Comparison of ENCODE assay signal across 8 cellular contexts in genomic region chr3:50674349-50675178, GRCh38. TPM values are rescaled to one million over a fixed set of nuclear protein-coding genes. Genes with fewer than 3 reads are reported as not detected.
DNase-seq lines count a peak whose midpoint lies in the region; ATAC-seq, FAIRE-seq and TF ChIP-seq lines count a peak whose summit lies in the region.

TSS of gene DOCK3 (plus strand) at chr3:50674927. CDS start at chr3:50675264, 337 bp downstream.

- TF ChIP-seq EP300 in A549 (IDR thresholded peaks at IDR 0.05) = no peak

- peak in 1 of 2 experiments; percentile 43 for DNase-seq in A549 (ENCODE audit: low read depth in 1 of 2, low spot score in 1 of 2)
- peak; percentile 28 for DNase-seq in NCI-H2171 treated with DMSO at 0.1 percent for 48 hours (lab: John Stamatoyannopoulos, UW)
- peak; percentile 40 for DNase-seq in activated T-cell treated with anti-CD3 and anti-CD28 coated beads for 4 hours
- peak; percentile 60 for DNase-seq in epithelial cell of esophagus (ENCODE audit: low read depth)
- peak; percentile 52 for DNase-seq in mucosa of gallbladder (ENCODE audit: low spot score)
- no peak for DNase-seq in ureter (ENCODE audit: low spot score)

- no peak within 1 kb of the TSS for H3K27ac Mint-ChIP-seq in stimulated activated memory B cell treated with anti-CD40 and anti-IgM and Interleukin-4, amounts not matched to agents 10 μg/mL and 1 μg/mL and 100 μg/mL, for 72 hours

- CTCF ChIA-PET in A549 (lab: Yijun Ruan, JAX) = interaction anchor here (1.1 to 3.1 kb wide), 8 partner anchors 8 to 713 kb away, joined by 3 to 21 read pairs (median 7); partner anchors contain the start of gene MAPKAPK3

- TF ChIP-seq RAD21 in A549 (conservative IDR thresholded peaks at IDR 0.05 in 1 of 2, IDR thresholded peaks at IDR 0.05 in 1 of 2) = no peak

- peak within 1 kb of the TSS; percentile 94 for H3K4me3 ChIP-seq in A549
- H3K4me3 ChIP-seq in epithelial cell of esophagus (ENCODE audit: low read length) = no peak within 1 kb of the TSS

- TF ChIP-seq POLR2A in A549 (IDR thresholded peaks at IDR 0.05; ENCODE audit: low read length) = no peak

- H3K9me3 Mint-ChIP-seq in stimulated activated memory B cell treated with anti-CD40 and anti-IgM and Interleukin-4, amounts not matched to agents 10 μg/mL and 1 μg/mL and 100 μg/mL, for 72 hours = no peaks in the 10 kb centered on the region

- POLR2A ChIA-PET in A549 (lab: Yijun Ruan, JAX) = no interaction called here

- WGBS in A549 (ENCODE audit: missing lambda C conversion rate) = 20% methylated on average over 11 of the region's 89 CpGs

- H3K27ac ChIP-seq in A549 = peak within 1 kb of the TSS; percentile 83 to 95

- H3K4me2 ChIP-seq in A549 = peak within 1 kb of the TSS; percentile 99

- ATAC-seq in A549 = peak; percentile 82 to 85
- ATAC-seq in GM18867 (IDR thresholded peaks at IDR 0.05; ENCODE audit: unreplicated experiment) = peak; percentile 80
- peak; percentile 83 for ATAC-seq in stimulated activated memory B cell treated with anti-CD40 and anti-IgM and Interleukin-4, amounts not matched to agents 10 μg/mL and 1 μg/mL and 100 μg/mL, for 72 hours

- no peak for TF ChIP-seq CTCF in A549 (IDR thresholded peaks at IDR 0.05)
- TF ChIP-seq CTCF in epithelial cell of esophagus (IDR thresholded peaks at IDR 0.05; ENCODE audit: insufficient read depth, low read depth, low read length, missing control alignments) = no peak

- H3K4me1 ChIP-seq in A549 = peaks cover 21% of the 10 kb centered on the region

- no peaks in the 10 kb centered on the region for H3K36me3 Mint-ChIP-seq in stimulated activated memory B cell treated with anti-CD40 and anti-IgM and Interleukin-4, amounts not matched to agents 10 μg/mL and 1 μg/mL and 100 μg/mL, for 72 hours

- peaks cover 7% of the 10 kb centered on the region for H3K4me1 Mint-ChIP-seq in stimulated activated memory B cell treated with anti-CD40 and anti-IgM and Interleukin-4, amounts not matched to agents 10 μg/mL and 1 μg/mL and 100 μg/mL, for 72 hours

- no peaks in the 10 kb centered on the region for H3K9me3 ChIP-seq in A549

- no peak for FAIRE-seq in A549 (lab: Jason Lieb, UNC)

- peaks cover 35% of the 10 kb centered on the region for H3K27me3 Mint-ChIP-seq in stimulated activated memory B cell treated with anti-CD40 and anti-IgM and Interleukin-4, amounts not matched to agents 10 μg/mL and 1 μg/mL and 100 μg/mL, for 72 hours

- peak within 1 kb of the TSS; percentile 50 for H3K4me3 Mint-ChIP-seq in stimulated activated memory B cell treated with anti-CD40 and anti-IgM and Interleukin-4, amounts not matched to agents 10 μg/mL and 1 μg/mL and 100 μg/mL, for 72 hours

TF ChIP-seq in A549, 52 proteins besides CTCF, POLR2A, EP300 and RAD21:
- no peak for TF ChIP-seq ZNF302 (CRISPR knock-in tag; IDR thresholded peaks at IDR 0.05)
- no peak for TF ChIP-seq ZC3H11A (IDR thresholded peaks at IDR 0.05)
- TF ChIP-seq, protein P1, sequence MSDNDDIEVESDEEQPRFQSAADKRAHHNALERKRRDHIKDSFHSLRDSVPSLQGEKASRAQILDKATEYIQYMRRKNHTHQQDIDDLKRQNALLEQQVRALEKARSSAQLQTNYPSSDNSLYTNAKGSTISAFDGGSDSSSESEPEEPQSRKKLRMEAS (IDR thresholded peaks at IDR 0.05) = peak; percentile 29; the same call in 1 of the 2 replicates
- TF ChIP-seq KDM5A (IDR thresholded peaks at IDR 0.05) = no peak

RNA-seq across cellular contexts. Expression of gene DOCK3, which starts in this region (rescaled TPM):
- 0.40 and 0.60 TPM in 2 replicates for polyA plus RNA-seq in A549 (2011; rRNA removed)
- polyA plus RNA-seq in A549 (2012; cell fraction: cytosol; rRNA removed) = 0.11 and 0.12 TPM in 2 replicates
- 0.31 and 0.43 TPM in 2 replicates for polyA plus RNA-seq in A549 (2012; cell fraction: nucleus; rRNA removed)
- polyA plus RNA-seq in A549 (2017; fragmentation: RNase III; extraction: RNeasy Plus Mini Kit Qiagen cat#74134 plus additional on column Dnase treatment) = 0.46 to 0.54 TPM (median 0.50 TPM) in 3 replicates
- 0.49 and 0.54 TPM in 2 replicates for polyA minus RNA-seq in A549 (2011; rRNA and poly(A)+ RNA removed)
- 1.3 TPM for total RNA-seq in mucosa of gallbladder
- 6.0 TPM for total RNA-seq in ureter

Comparison
In these comparisons a context has a peak if more than half of its experiments do, and no peak if none do; other contexts are left out.
1. Peak in ATAC-seq, H3K4me3 ChIP-seq, H3K27ac ChIP-seq and H3K4me2 ChIP-seq in A549; RNA of the gene not detected or under 1 TPM.